ENCODE assay signal across 7 cellular contexts in genomic region chr17:48893646-48894508, GRCh38. TPM values are rescaled to one million over a fixed set of nuclear protein-coding genes. Genes with fewer than 3 reads are reported as not detected.
DNase-seq lines count a peak whose midpoint lies in the region; FAIRE-seq and TF ChIP-seq lines count a peak whose summit lies in the region.

No MANE protein-coding gene starts in this region.

- POLR2A ChIA-PET in HEK293 (lab: Yijun Ruan, JAX), result interaction anchor here (0.5 to 5.1 kb wide), 9 partner anchors 10 to 139 kb away, joined by 3 to 106 read pairs (median 11); partner anchors contain the start of genes IGF2BP1, SNF8 and UBE2Z
- POLR2A ChIA-PET in activated CD4-positive, alpha-beta memory T cell treated with anti-CD3 and anti-CD28 coated beads for 36 hours (lab: Charles Lee), result interaction anchor here (0.7 to 4.0 kb wide), 5 partner anchors 7 to 51 kb away, joined by 3 to 68 read pairs (median 16); partner anchors contain the start of genes SNF8 and UBE2Z

- H3K4me3 Mint-ChIP-seq in activated CD4-positive, alpha-beta memory T cell treated with anti-CD3 and anti-CD28 coated beads for 36 hours, result peak overlapping the region; percentile 98

- H3K36me3 Mint-ChIP-seq in activated CD4-positive, alpha-beta memory T cell treated with anti-CD3 and anti-CD28 coated beads for 36 hours, result peaks cover 32% of the 10 kb centered on the region

- FAIRE-seq in RCC 7860 (lab: Jason Lieb, UNC), result no peak

- peak overlapping the region; percentile 83 for H3K4me3 ChIP-seq in HEK293 (ENCODE audit: low read depth, low read length)
- peak overlapping the region; percentile 93 for H3K4me3 ChIP-seq in iPS-11a (ENCODE audit: low read depth, low read length)
- peak overlapping the region in 7 of 8 donors; percentile 56 to 86 (median 72) for H3K4me3 ChIP-seq in spleen

- H3K27me3 ChIP-seq in spleen (replicated peaks in 1 of 7), result no peaks in the 10 kb centered on the region

- H3K27me3 Mint-ChIP-seq in activated CD4-positive, alpha-beta memory T cell treated with anti-CD3 and anti-CD28 coated beads for 36 hours, result no peaks in the 10 kb centered on the region

- no peak for TF ChIP-seq POLR2A in spleen (IDR thresholded peaks at IDR 0.05)

- in situ Hi-C loops in KBM-7 (cut with MboI; ENCODE audit: low pct_unique_long_range_greater_than_20kb, low sequenced_read_pairs), result no loop called here

- no peaks in the 10 kb centered on the region for H3K9me3 ChIP-seq in HEK293 (ENCODE audit: control insufficient read depth, insufficient read depth, low read depth, low read length)
- H3K9me3 ChIP-seq in spleen, result no peaks in the 10 kb centered on the region

- H3K4me1 Mint-ChIP-seq in activated CD4-positive, alpha-beta memory T cell treated with anti-CD3 and anti-CD28 coated beads for 36 hours (ENCODE audit: low read depth), result peaks cover 34% of the 10 kb centered on the region

- H3K9me3 Mint-ChIP-seq in activated CD4-positive, alpha-beta memory T cell treated with anti-CD3 and anti-CD28 coated beads for 36 hours, result no peaks in the 10 kb centered on the region

- CTCF ChIA-PET in HEK293 (lab: Yijun Ruan, JAX), result interaction anchor here (0.6 to 3.6 kb wide), 13 partner anchors 10 to 222 kb away, joined by 3 to 21 read pairs (median 5); partner anchors contain the start of gene UBE2Z
- CTCF ChIA-PET in activated CD4-positive, alpha-beta memory T cell treated with anti-CD3 and anti-CD28 coated beads for 36 hours (lab: Charles Lee), result interaction anchor here (0.5 to 3.7 kb wide), 8 partner anchors 9 to 783 kb away, joined by 3 to 25 read pairs (median 8); no protein-coding TSS in a partner anchor

- intact Hi-C loops in activated CD4-positive, alpha-beta memory T cell treated with anti-CD3 and anti-CD28 coated beads for 36 hours (cut with micrococcal nuclease), result loop anchor here (2.0 kb wide), 1 partner anchor 299 kb away; no protein-coding TSS in a partner anchor
- intact Hi-C loops in spleen (cut with DNase I; ENCODE audit: low total_unique reads), result no loop called here

- H3K27ac ChIP-seq in HEK293 (ENCODE audit: extremely low read depth, low read depth, low read length), result peak overlapping the region; percentile 54; the same call in 1 of the 2 replicates
- peak overlapping the region in 5 of 8 donors; percentile 71 to 93 (median 90) for H3K27ac ChIP-seq in spleen

- H3K36me3 ChIP-seq in HEK293 (ENCODE audit: control insufficient read depth in 2 of 2, insufficient read depth in 1 of 2, low read length in 2 of 2) (peaks cover 16 to 40% of the 10 kb centered on the region in 2 experiments), spleen (peaks cover 0 to 44% (median 13%) of the 10 kb centered on the region in 6 donors)

- no peak for TF ChIP-seq CTCF in HEK293 (tag by site-specific recombination; IDR thresholded peaks at IDR 0.05)
- TF ChIP-seq CTCF in spleen (IDR thresholded peaks at IDR 0.05 in 8 of 11, conservative IDR thresholded peaks at IDR 0.05 in 3 of 11), result no peak

- 0 out of 2 replicates have a peak, but pooled peaks cover 3% of the 10 kb centered on the region for H3K4me1 ChIP-seq in HEK293 (ENCODE audit: control insufficient read depth, insufficient read depth, low read length)
- peaks cover 13 to 36% (median 20%) of the 10 kb centered on the region in 6 donors for H3K4me1 ChIP-seq in spleen

- peak overlapping the region; percentile 96 for H3K27ac Mint-ChIP-seq in activated CD4-positive, alpha-beta memory T cell treated with anti-CD3 and anti-CD28 coated beads for 36 hours

- WGBS in spleen, 5 donors, result 58 to 77% (median 67%) methylated on average over 5 of the region's 5 CpGs

- DNase-seq in activated CD4-positive, alpha-beta memory T cell treated with anti-CD3 and anti-CD28 coated beads for 36 hours, result no peak
- DNase-seq in spleen (peak; percentile 46), RCC 7860 (ENCODE audit: low spot score) (no peak), midbrain (lab: John Stamatoyannopoulos, UW) (no peak), KBM-7 (no peak)

TF ChIP-seq in HEK293, 187 proteins besides CTCF, POLR2A, EP300 and RAD21:
- TF ChIP-seq ZBTB20 (tag by site-specific recombination; IDR thresholded peaks at IDR 0.05), result peak; percentile 93
- TF ChIP-seq BCL11B (tag by site-specific recombination; IDR thresholded peaks at IDR 0.05; ENCODE audit: low read depth), result no peak
TF ChIP-seq in HEK293: peak in this region for 1.

RNA-seq across cellular contexts. Expression of gene ATP5MC1, which starts 1.3 kb away (rescaled TPM):
- 100 to 1,000 TPM; 119 to 129 TPM for total RNA-seq in activated CD4-positive, alpha-beta memory T cell treated with anti-CD3 and anti-CD28 coated beads for 36 hours
- 10 to 100 TPM; 36.0 to 85.3 (median 49.1) TPM for total RNA-seq in spleen
- polyA plus RNA-seq in spleen, result 100 to 1,000 TPM; 175 to 269 (median 195) TPM

RNA-seq across cellular contexts. Expression of gene UBE2Z, which starts 14.3 kb away (rescaled TPM):
- 100 to 1,000 TPM; 102 to 109 TPM for total RNA-seq in activated CD4-positive, alpha-beta memory T cell treated with anti-CD3 and anti-CD28 coated beads for 36 hours
- 10 to 100 TPM; 72.9 to 94.9 (median 83.1) TPM for total RNA-seq in spleen
- polyA plus RNA-seq in spleen, result 10 to 100 TPM; 33.6 to 51.5 (median 34.8) TPM

RNA-seq across cellular contexts. Expression of gene SNF8, which starts 50.8 kb away (rescaled TPM):
- total RNA-seq in activated CD4-positive, alpha-beta memory T cell treated with anti-CD3 and anti-CD28 coated beads for 36 hours, result 100 to 1,000 TPM in 1 of 2 experiments, 10 to 100 TPM in 1; 93.5 to 105 TPM
- 10 to 100 TPM; 55.9 to 83.5 (median 67.7) TPM for total RNA-seq in spleen
- 100 to 1,000 TPM in 2 of 3 donors, 10 to 100 TPM in 1; 99.6 to 129 (median 104) TPM for polyA plus RNA-seq in spleen
